ENCODE assay signal across 1 cellular context in genomic region chr6:42889815-42890214, GRCh38.
TF ChIP-seq lines count a peak whose summit lies in the region.

No MANE protein-coding gene starts in this region.

TF ChIP-seq in GM12878, 131 proteins besides CTCF, POLR2A, EP300 and RAD21:
- TF ChIP-seq SKIL (IDR thresholded peaks at IDR 0.05; ENCODE audit: low read depth, poor library complexity, severe bottlenecking) (no peak), ZBTB11 (CRISPR knock-in tag; IDR thresholded peaks at IDR 0.05) (no peak), SP1 (IDR thresholded peaks at IDR 0.05; ENCODE audit: low read depth, low read length) (no peak), HSF1 (IDR thresholded peaks at IDR 0.05; ENCODE audit: low read depth, low read length) (no peak), NFIC (IDR thresholded peaks at IDR 0.05; ENCODE audit: low read depth, low read length) (no peak), ZNF687 (IDR thresholded peaks at IDR 0.05) (no peak), PAX5 (IDR thresholded peaks at IDR 0.05; ENCODE audit: borderline replicate concordance, low read depth, low read length) (no peak), SREBF1 (IDR thresholded peaks at IDR 0.05; ENCODE audit: low read length) (no peak), TARDBP (IDR thresholded peaks at IDR 0.05; ENCODE audit: borderline replicate concordance) (no peak), EZH2 (IDR thresholded peaks at IDR 0.05; ENCODE audit: borderline replicate concordance, control insufficient read depth, low read depth, low read length) (no peak), IRF5 (IDR thresholded peaks at IDR 0.05; ENCODE audit: borderline replicate concordance) (no peak)
